In genomic region chr1:94095744-94096469, GRCh38 we compare ENCODE assay signal across 15 cellular contexts. TPM values are rescaled to one million over a fixed set of nuclear protein-coding genes. Genes with fewer than 3 reads are reported as not detected.
DNase-seq lines count a peak whose midpoint lies in the region; ATAC-seq and TF ChIP-seq lines count a peak whose summit lies in the region.
"Had no signal": no experiment of that assay in that cellular context is flagged by ENCODE, and none has a peak within 500 bp of the region (broad histone marks: within the 10 kb centered on the region; RNA-seq: fewer than 3 reads in every experiment).

No MANE protein-coding gene starts in this region.

- H3K36me3 ChIP-seq in right atrium auricular region: no peaks in the 10 kb centered on the region
- no peaks in the 10 kb centered on the region for H3K36me3 ChIP-seq in rectal smooth muscle tissue (ENCODE audit: control insufficient read depth, insufficient read depth, low read length)

- H3K4me1 ChIP-seq in right atrium auricular region: peaks cover 0 to 59% of the 10 kb centered on the region in 2 donors
- peaks cover 39% of the 10 kb centered on the region for H3K4me1 ChIP-seq in rectal smooth muscle tissue (ENCODE audit: control insufficient read depth, insufficient read depth, low read length)

- no peak overlapping the region for H3K9ac ChIP-seq in rectal smooth muscle tissue (ENCODE audit: low read length)

- no peak overlapping the region for H3K4me3 ChIP-seq in AG10803 (ENCODE audit: low read length)
- H3K4me3 ChIP-seq in right atrium auricular region: no peak overlapping the region
- H3K4me3 ChIP-seq in rectal smooth muscle tissue (ENCODE audit: low read length): no peak overlapping the region

- ATAC-seq in GM18909 (IDR thresholded peaks at IDR 0.05; ENCODE audit: poor library complexity, unreplicated experiment): no peak

- H3K4me1 Mint-ChIP-seq in brain: peaks cover 86% of the 10 kb centered on the region

- H3K27ac Mint-ChIP-seq in brain: peak overlapping the region in 3 of 5 experiments; percentile 93 to 96 (median 95)
- H3K27ac Mint-ChIP-seq: activated naive CD8-positive, alpha-beta T cell treated with anti-CD3 and anti-CD28 coated beads for 36 hours had no signal

- peaks cover 4% of the 10 kb centered on the region for H3K27me3 Mint-ChIP-seq in brain
- H3K27me3 Mint-ChIP-seq: activated naive CD8-positive, alpha-beta T cell treated with anti-CD3 and anti-CD28 coated beads for 36 hours had no signal

- H3K36me3 Mint-ChIP-seq in brain: no peaks in the 10 kb centered on the region
- H3K36me3 Mint-ChIP-seq: activated naive CD8-positive, alpha-beta T cell treated with anti-CD3 and anti-CD28 coated beads for 36 hours had no signal

- H3K9me3 ChIP-seq in right atrium auricular region: no peaks in the 10 kb centered on the region

- peaks cover 0 to 3% (median 0%) of the 10 kb centered on the region in 5 experiments for H3K9me3 Mint-ChIP-seq in brain
- H3K9me3 Mint-ChIP-seq: activated naive CD8-positive, alpha-beta T cell treated with anti-CD3 and anti-CD28 coated beads for 36 hours had no signal

- DNase-seq in AG10803 (ENCODE audit: low read depth): peak; percentile 45
- DNase-seq in right atrium auricular region (ENCODE audit: low spot score): peak; percentile 87
- no peak for DNase-seq in amygdala (lab: John Stamatoyannopoulos, UW)
- DNase-seq in HK-2 (ENCODE audit: unreplicated experiment): no peak
- no peak for DNase-seq in SKM-1 (lab: John Stamatoyannopoulos, UW; ENCODE audit: unreplicated experiment)
- DNase-seq: activated CD4-positive, alpha-beta T cell treated with anti-CD3 and anti-CD28 coated beads, Interleukin-2, amount 50 U/mL, for 48 hours; activated naive CD8-positive, alpha-beta T cell treated with anti-CD3 and anti-CD28 coated beads for 36 hours; MV-4-11; NCI-H748 treated with DMSO at 0.1 percent for 48 hours; stimulated activated CD4-positive, alpha-beta T cell treated with anti-CD3 and anti-CD28 coated beads, Interleukin-1b, Interleukin-23, amount 100 ng/mL, for 48 hours; SW 1271 had no signal

- peak overlapping the region in 1 of 5 experiments; percentile 1 for H3K4me3 Mint-ChIP-seq in brain
- H3K4me3 Mint-ChIP-seq: activated naive CD8-positive, alpha-beta T cell treated with anti-CD3 and anti-CD28 coated beads for 36 hours had no signal

- peak overlapping the region; percentile 62 to 83 for H3K27ac ChIP-seq in right atrium auricular region
- peak overlapping the region; percentile 38 for H3K27ac ChIP-seq in rectal smooth muscle tissue (ENCODE audit: low read depth, low read length)

- H3K27me3 ChIP-seq in right atrium auricular region (no peaks in the 10 kb centered on the region), rectal smooth muscle tissue (ENCODE audit: control insufficient read depth, insufficient read depth, low read length) (no peaks in the 10 kb centered on the region)

- no peak for TF ChIP-seq CTCF in AG10803 (conservative IDR thresholded peaks at IDR 0.05; ENCODE audit: low read length)
- TF ChIP-seq CTCF in brain (conservative IDR thresholded peaks at IDR 0.05): no peak
- no peak for TF ChIP-seq CTCF in right atrium auricular region (IDR thresholded peaks at IDR 0.05)

RNA-seq across cellular contexts. Expression of gene ABCA4, which starts 25.0 kb away (rescaled TPM):
- polyA plus RNA-seq in brain (ENCODE audit: insufficient read depth, low read depth, low replicate concordance): 0.19 TPM
- under 1 TPM in 1 of 2 donors, not detected in 1; 0.51 TPM for total RNA-seq in right atrium auricular region
- total RNA-seq: activated naive CD8-positive, alpha-beta T cell treated with anti-CD3 and anti-CD28 coated beads for 36 hours; mononuclear cell had no signal

Comparison
In these comparisons a context has a peak if more than half of its experiments do, and no peak if none do; other contexts are left out.
1. DNase-seq: peak in AG10803 (single experiment) and right atrium auricular region (single experiment); none in amygdala (0 of 56), HK-2 (single experiment) and SKM-1 (single experiment).